Comparison of ENCODE assay signal across 10 cellular contexts in genomic region chr5:126615286-126615685, GRCh38. TPM values are rescaled to one million over a fixed set of nuclear protein-coding genes. Genes with fewer than 3 reads are reported as not detected.
DNase-seq lines count a peak whose midpoint lies in the region; ATAC-seq and TF ChIP-seq lines count a peak whose summit lies in the region.
"Had no signal": no experiment of that assay in that cellular context is flagged by ENCODE, and none has a peak within 500 bp of the region (broad histone marks: within the 10 kb centered on the region; RNA-seq: fewer than 3 reads in every experiment).

No MANE protein-coding gene starts in this region.

- ATAC-seq in GM18907 (IDR thresholded peaks at IDR 0.05; ENCODE audit: unreplicated experiment), result peak; percentile 92
- ATAC-seq in GM21619 (IDR thresholded peaks at IDR 0.05; ENCODE audit: unreplicated experiment), result peak; percentile 97
- ATAC-seq in HG03159 (IDR thresholded peaks at IDR 0.05; ENCODE audit: unreplicated experiment), result peak; percentile 96
- no peak for ATAC-seq in stimulated activated effector memory CD8-positive, alpha-beta T cell treated with anti-CD3 and anti-CD28 coated beads, Interleukin-12 subunit alpha, Interleukin-12 subunit beta, amount 100 ng/mL, for 72 hours
- no peak for ATAC-seq in gastrocnemius medialis

- no peak overlapping the region for H3K4me3 Mint-ChIP-seq in stimulated activated effector memory CD8-positive, alpha-beta T cell treated with anti-CD3 and anti-CD28 coated beads, Interleukin-12 subunit alpha, Interleukin-12 subunit beta, amount 100 ng/mL, for 72 hours
- H3K4me3 Mint-ChIP-seq: activated CD4-positive, alpha-beta T cell treated with anti-CD3 and anti-CD28 coated beads, Interleukin-2, amount 10 ng/mL, durations not matched to agents 24 days and 14 days had no signal

- peaks cover 0 to 42% of the 10 kb centered on the region in 2 donors for H3K36me3 ChIP-seq in gastrocnemius medialis

- H3K9me3 Mint-ChIP-seq in stimulated activated effector memory CD8-positive, alpha-beta T cell treated with anti-CD3 and anti-CD28 coated beads, Interleukin-12 subunit alpha, Interleukin-12 subunit beta, amount 100 ng/mL, for 72 hours, result no peaks in the 10 kb centered on the region
- H3K9me3 Mint-ChIP-seq: activated CD4-positive, alpha-beta T cell treated with anti-CD3 and anti-CD28 coated beads, Interleukin-2, amount 10 ng/mL, durations not matched to agents 24 days and 14 days had no signal

- H3K36me3 Mint-ChIP-seq in stimulated activated effector memory CD8-positive, alpha-beta T cell treated with anti-CD3 and anti-CD28 coated beads, Interleukin-12 subunit alpha, Interleukin-12 subunit beta, amount 100 ng/mL, for 72 hours, result peaks cover 98% of the 10 kb centered on the region

- H3K4me1 Mint-ChIP-seq in stimulated activated effector memory CD8-positive, alpha-beta T cell treated with anti-CD3 and anti-CD28 coated beads, Interleukin-12 subunit alpha, Interleukin-12 subunit beta, amount 100 ng/mL, for 72 hours, result peaks cover 18% of the 10 kb centered on the region

- in situ Hi-C loops in gastrocnemius medialis (cut with MboI; ENCODE audit: low sequenced_read_pairs in 4 of 4), result no loop called here

- no peaks in the 10 kb centered on the region for H3K9me3 ChIP-seq in gastrocnemius medialis

- intact Hi-C loops in gastrocnemius medialis (cut with DNase I; ENCODE audit: low total_unique reads), result no loop called here

- TF ChIP-seq POLR2A in gastrocnemius medialis (IDR thresholded peaks at IDR 0.05), result no peak

- no peaks in the 10 kb centered on the region for H3K27me3 ChIP-seq in gastrocnemius medialis

- no peak for DNase-seq in stimulated activated effector memory CD8-positive, alpha-beta T cell treated with anti-CD3 and anti-CD28 coated beads, Interleukin-12 subunit alpha, Interleukin-12 subunit beta, amount 100 ng/mL, for 72 hours (ENCODE audit: low spot score in 2 of 2)
- DNase-seq in DMS153 treated with DMSO at 0.1 percent for 48 hours (lab: John Stamatoyannopoulos, UW; ENCODE audit: unreplicated experiment) (no peak), medulla oblongata (ENCODE audit: extremely low spot score) (no peak), gastrocnemius medialis (no peak)
- DNase-seq: activated CD4-positive, alpha-beta T cell treated with anti-CD3 and anti-CD28 coated beads, Interleukin-2, amount 10 ng/mL, durations not matched to agents 24 days and 14 days; DND-41; Right ventricle myocardium superior had no signal

- no peak overlapping the region for H3K27ac ChIP-seq in gastrocnemius medialis

- peak overlapping the region; percentile 61 for H3K27ac Mint-ChIP-seq in stimulated activated effector memory CD8-positive, alpha-beta T cell treated with anti-CD3 and anti-CD28 coated beads, Interleukin-12 subunit alpha, Interleukin-12 subunit beta, amount 100 ng/mL, for 72 hours
- H3K27ac Mint-ChIP-seq: activated CD4-positive, alpha-beta T cell treated with anti-CD3 and anti-CD28 coated beads, Interleukin-2, amount 10 ng/mL, durations not matched to agents 24 days and 14 days had no signal

- no peak for TF ChIP-seq CTCF in gastrocnemius medialis (IDR thresholded peaks at IDR 0.05 in 4 of 5, conservative IDR thresholded peaks at IDR 0.05 in 1 of 5)

- no peaks in the 10 kb centered on the region for H3K4me1 ChIP-seq in gastrocnemius medialis

- H3K4me3 ChIP-seq in gastrocnemius medialis, result no peak overlapping the region

RNA-seq across cellular contexts. Expression of gene PHAX, which starts 14.5 kb away (rescaled TPM):
- 10 to 100 TPM; 33.3 to 50.6 (median 38.4) TPM for total RNA-seq in gastrocnemius medialis

RNA-seq across cellular contexts. Expression of gene ALDH7A1, which starts 20.3 kb away (rescaled TPM):
- 1 to 10 TPM; 2.7 to 6.3 (median 4.7) TPM for total RNA-seq in gastrocnemius medialis

Comparison
In these comparisons a context has a peak if more than half of its experiments do, and no peak if none do; other contexts are left out.
1. ATAC-seq: peak in GM18907 (single experiment), GM21619 (single experiment) and HG03159 (single experiment); none in stimulated activated effector memory CD8-positive, alpha-beta T cell treated with anti-CD3 and anti-CD28 coated beads, Interleukin-12 subunit alpha, Interleukin-12 subunit beta, amount 100 ng/mL, for 72 hours (single experiment) and gastrocnemius medialis (0 of 2).